ENCODE assay signal across 8 cellular contexts in genomic region chr19:12064266-12065099, GRCh38. TPM values are rescaled to one million over a fixed set of nuclear protein-coding genes. Genes with fewer than 3 reads are reported as not detected.
A peak's percentile ranks its signal among the peaks of the same experiment; 100 is the strongest.
DNase-seq lines count a peak whose midpoint lies in the region; ATAC-seq, FAIRE-seq and TF ChIP-seq lines count a peak whose summit lies in the region.

Gene ZNF844 (plus strand): TSS chr19:12064731. CDS start chr19:12064874, 143 bp downstream.

- POLR2A ChIA-PET in endothelial cell of umbilical vein (lab: Charles Lee): no interaction called here

- H3K27me3 ChIP-seq in endothelial cell of umbilical vein (ENCODE audit: control insufficient read depth in 2 of 2, insufficient read depth in 2 of 2, low read length in 2 of 2): no peaks in the 10 kb centered on the region

- no peaks in the 10 kb centered on the region for H3K79me2 ChIP-seq in endothelial cell of umbilical vein (ENCODE audit: control insufficient read depth, insufficient read depth, low read length)

- H3K9me3 ChIP-seq in endothelial cell of umbilical vein (replicated peaks; ENCODE audit: control insufficient read depth, insufficient read depth, low read length) (no peaks in the 10 kb centered on the region), mesodermal cell (ENCODE audit: control insufficient read depth, low read length) (peaks cover 26% of the 10 kb centered on the region)

- dilution Hi-C loops in endothelial cell of umbilical vein (cut with MboI; ENCODE audit: extremely low pct_ligation_motif_present, low sequenced_read_pairs): no loop called here

- H4K20me1 ChIP-seq in endothelial cell of umbilical vein (replicated peaks; ENCODE audit: control insufficient read depth, extremely low read depth, insufficient read depth, low read length): no peaks in the 10 kb centered on the region

- no peak for TF ChIP-seq POLR2A in endothelial cell of umbilical vein (IDR thresholded peaks at IDR 0.05; ENCODE audit: low read depth, low read length)

- peak within 1 kb of the TSS; percentile 67 for H3K9ac ChIP-seq in endothelial cell of umbilical vein (replicated peaks; ENCODE audit: extremely low read depth, insufficient read depth, low read length)

- CTCF ChIA-PET in endothelial cell of umbilical vein (lab: Charles Lee): no interaction called here

- no peaks in the 10 kb centered on the region for H3K9me1 ChIP-seq in endothelial cell of umbilical vein (replicated peaks; ENCODE audit: control insufficient read depth, extremely low read depth, insufficient read depth, low read length)

- H3K4me2 ChIP-seq in endothelial cell of umbilical vein (ENCODE audit: insufficient read depth, low read length): peak within 1 kb of the TSS; percentile 86

- peak within 1 kb of the TSS; percentile 53 to 75 (median 70) for H3K4me3 ChIP-seq in endothelial cell of umbilical vein (replicated peaks in 1 of 3; ENCODE audit: insufficient read depth in 1 of 3, low read depth in 1 of 3, low read length in 3 of 3)
- H3K4me3 ChIP-seq in mesodermal cell (ENCODE audit: extremely low read depth, insufficient read depth, low read length, poor library complexity, severe bottlenecking): peak within 1 kb of the TSS; percentile 67

- peak; percentile 90 for ATAC-seq in HG02642 (IDR thresholded peaks at IDR 0.05; ENCODE audit: poor library complexity, unreplicated experiment)

- H3K27ac ChIP-seq in endothelial cell of umbilical vein (ENCODE audit: insufficient read depth, low read depth, low read length) (peak within 1 kb of the TSS; percentile 55), mesodermal cell (ENCODE audit: low read depth, low read length, severe bottlenecking) (peak within 1 kb of the TSS; percentile 82)

- DNase-seq in GDM1 (lab: John Stamatoyannopoulos, UW) (peak; percentile 77), NCI-H526 treated with DMSO at 0.1 percent for 48 hours (lab: John Stamatoyannopoulos, UW) (peak; percentile 39), activated T-cell treated with anti-CD3 and anti-CD28 coated beads for 1 hour (ENCODE audit: low read depth) (peak; percentile 62), endothelial cell of umbilical vein (ENCODE audit: low read depth, low spot score) (peak; percentile 77), DMS153 (lab: John Stamatoyannopoulos, UW) (no peak)
- DNase-seq in stimulated activated CD8-positive, alpha-beta memory T cell treated with anti-CD3 and anti-CD28 coated beads, Interleukin-12 subunit alpha, Interleukin-12 subunit beta, amount 100 ng/mL, for 24 hours (ENCODE audit: extremely low read depth): peak; percentile 52

- intact Hi-C loops in endothelial cell of umbilical vein (cut with micrococcal nuclease): no loop called here

- H3K36me3 ChIP-seq in endothelial cell of umbilical vein (ENCODE audit: control insufficient read depth in 2 of 2, extremely low read depth in 1 of 2, insufficient read depth in 2 of 2, low read length in 2 of 2): no peaks in the 10 kb centered on the region
- peaks cover 7% of the 10 kb centered on the region for H3K36me3 ChIP-seq in mesodermal cell (ENCODE audit: control insufficient read depth, insufficient read depth, low read length)

- no TSS peak for BruUV-seq in endothelial cell of umbilical vein (replicated peaks; lab: Mats Ljungman, UMichigan)

- FAIRE-seq in endothelial cell of umbilical vein (lab: Jason Lieb, UNC): peak; percentile 89

- no peaks in the 10 kb centered on the region for H3K4me1 ChIP-seq in endothelial cell of umbilical vein (ENCODE audit: control insufficient read depth, extremely low read depth, insufficient read depth, low read length)
- no peaks in the 10 kb centered on the region for H3K4me1 ChIP-seq in mesodermal cell (ENCODE audit: control insufficient read depth, insufficient read depth, low read length, poor library complexity, severe bottlenecking)

- H2AFZ ChIP-seq in endothelial cell of umbilical vein (ENCODE audit: low read depth, low read length): peak within 1 kb of the TSS; percentile 93

- no peak for TF ChIP-seq CTCF in endothelial cell of umbilical vein (IDR thresholded peaks at IDR 0.05; ENCODE audit: extremely low read depth in 1 of 2, insufficient read depth in 1 of 2, low read depth in 1 of 2, low read length in 2 of 2)

- 11 to 18% methylated on average over 44 to 48 of the region's 50 CpGs for WGBS in mesodermal cell (ENCODE audit: insufficient coverage in 2 of 2), 2 experiments

TF ChIP-seq in endothelial cell of umbilical vein, 7 proteins besides CTCF, POLR2A, EP300 and RAD21:
- no peak for TF ChIP-seq EZH2 (IDR thresholded peaks at IDR 0.05; ENCODE audit: borderline replicate concordance, low read depth, low read length, severe bottlenecking)
- no peak for TF ChIP-seq GATA2 (IDR thresholded peaks at IDR 0.05; ENCODE audit: insufficient read depth, insufficient read length, low read depth, low read length)
- no peak for TF ChIP-seq FOS (IDR thresholded peaks at IDR 0.05; ENCODE audit: borderline replicate concordance, insufficient read depth, low read length)
- no peak for TF ChIP-seq MYC (IDR thresholded peaks at IDR 0.05; ENCODE audit: low read depth, low read length)
- no peak for TF ChIP-seq POLR2AphosphoS5 (IDR thresholded peaks at IDR 0.05; ENCODE audit: insufficient read depth, low read depth, low read length)
- no peak for TF ChIP-seq MAX (IDR thresholded peaks at IDR 0.05; ENCODE audit: insufficient read depth, insufficient read length)
- no peak for TF ChIP-seq JUN (IDR thresholded peaks at IDR 0.05; ENCODE audit: borderline replicate concordance, insufficient read depth, insufficient read length, low read depth)

RNA-seq across cellular contexts. Expression of gene ZNF844, which starts in this region (rescaled TPM):
- total RNA-seq in endothelial cell of umbilical vein: 0.90 and 3.8 TPM in 2 replicates
- polyA plus RNA-seq in endothelial cell of umbilical vein: 0.88 and 0.90 TPM in 2 replicates
- 0.79 and 0.96 TPM in 2 replicates for polyA plus RNA-seq in endothelial cell of umbilical vein (2011; cell fraction: cytosol; rRNA removed)
- polyA plus RNA-seq in endothelial cell of umbilical vein (2011; cell fraction: nucleus; rRNA removed): 1.9 and 2.0 TPM in 2 replicates
- polyA plus RNA-seq in endothelial cell of umbilical vein (2012): 0.25 and 0.43 TPM in 2 replicates
- 2.7 and 3.8 TPM in 2 replicates for polyA minus RNA-seq in endothelial cell of umbilical vein
- polyA minus RNA-seq in endothelial cell of umbilical vein (2011; cell fraction: cytosol; rRNA and poly(A)+ RNA removed): not detected
- 3.2 and 3.5 TPM in 2 replicates for polyA minus RNA-seq in endothelial cell of umbilical vein (2011; cell fraction: nucleus; rRNA and poly(A)+ RNA removed)
- polyA plus RNA-seq in mesodermal cell (2013, experiment 1 of 2): 4.6 TPM
- 5.1 TPM for polyA plus RNA-seq in mesodermal cell (2013, experiment 2 of 2)
